Comparison of ENCODE assay signal across 33 cellular contexts in the genomic region with DNA sequence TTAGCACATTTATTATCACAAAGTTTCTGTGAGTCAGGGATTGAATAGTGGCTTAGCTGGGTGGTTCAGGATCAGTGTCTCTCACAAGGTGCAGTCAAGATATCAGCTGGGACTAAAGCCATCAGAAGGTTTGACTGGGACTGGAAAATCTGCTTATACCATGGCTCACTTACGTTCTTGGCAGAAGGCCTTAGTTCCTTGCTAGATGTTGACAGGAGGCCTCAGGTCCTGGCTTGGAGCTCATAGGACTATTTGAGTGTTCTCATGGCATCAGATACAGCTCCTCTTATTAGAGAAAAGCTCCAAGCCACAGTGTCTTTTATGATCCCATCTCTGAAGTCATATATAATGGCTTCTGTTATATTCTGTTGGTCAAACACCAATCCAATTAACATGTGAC.
"Had no signal": no experiment of that assay in that cellular context is flagged by ENCODE, and none has a peak within 500 bp of the region (broad histone marks: within the 10 kb centered on the region; RNA-seq: fewer than 3 reads in every experiment).

No MANE protein-coding gene starts in this region.

- H3K36me3 Mint-ChIP-seq: activated CD4-positive, alpha-beta memory T cell treated with anti-CD3 and anti-CD28 coated beads for 36 hours; activated CD8-positive, alpha-beta memory T cell treated with anti-CD3 and anti-CD28 coated beads, Interleukin-2, amount 10 ng/mL, durations not matched to agents 7 days and 5 days; activated naive CD4-positive, alpha-beta T cell treated with anti-CD3 and anti-CD28 coated beads, Interleukin-2, amount 50 U/mL, for 24 hours; activated naive CD8-positive, alpha-beta T cell treated with anti-CD3 and anti-CD28 coated beads for 36 hours had no signal

- H3K36me3 ChIP-seq: adrenal gland, esophagus muscularis mucosa, gastrocnemius medialis, heart left ventricle had no signal

- H3K4me3 ChIP-seq: adrenal gland, body of pancreas, esophagus muscularis mucosa, gastrocnemius medialis, heart left ventricle had no signal

- H3K27ac Mint-ChIP-seq: activated CD4-positive, alpha-beta memory T cell treated with anti-CD3 and anti-CD28 coated beads for 36 hours; activated CD4-positive, alpha-beta T cell treated with anti-CD3 and anti-CD28 coated beads for 36 hours; activated CD4-positive, alpha-beta T cell treated with anti-CD3 and anti-CD28 coated beads, Interleukin-2, amount 10 ng/mL, durations not matched to agents 24 days and 14 days; activated CD8-positive, alpha-beta memory T cell treated with anti-CD3 and anti-CD28 coated beads, Interleukin-2, amount 10 ng/mL, durations not matched to agents 7 days and 5 days; activated CD8-positive, alpha-beta T cell treated with anti-CD3 and anti-CD28 coated beads, Interleukin-2, amount 10 ng/mL, durations not matched to agents 7 days and 5 days; activated naive CD4-positive, alpha-beta T cell treated with anti-CD3 and anti-CD28 coated beads for 36 hours; activated naive CD4-positive, alpha-beta T cell treated with anti-CD3 and anti-CD28 coated beads, Interleukin-2, amount 50 U/mL, for 24 hours; activated naive CD8-positive, alpha-beta T cell treated with anti-CD3 and anti-CD28 coated beads for 36 hours; activated naive CD8-positive, alpha-beta T cell treated with anti-CD3 and anti-CD28 coated beads, Interleukin-2, amount 50 U/mL, for 24 hours; activated T-helper 1 cell treated with anti-CD3 and anti-CD28 coated beads, Interleukin-12 subunit alpha, Interleukin-12 subunit beta, Interleukin-2, Interleukin-4 antibody, amounts not matched to agents 30 ng/mL and 10 ng/mL and 1 ng/mL, durations not matched to agents 14 hours and 24 hours and 36 hours; activated T-helper 2 cell treated with anti-CD3 and anti-CD28 coated beads, Interferon-gamma antibody, Interleukin-2, Interleukin-4, amounts not matched to agents 10 μg/mL and 5 μg/mL and 100 μg/mL, durations not matched to agents 14 hours and 24 hours and 36 hours; effector memory CD8-positive, alpha-beta T cell had no signal

- H3K27me3 Mint-ChIP-seq: activated CD4-positive, alpha-beta memory T cell treated with anti-CD3 and anti-CD28 coated beads for 36 hours; activated CD4-positive, alpha-beta T cell treated with anti-CD3 and anti-CD28 coated beads for 36 hours; activated CD4-positive, alpha-beta T cell treated with anti-CD3 and anti-CD28 coated beads, Interleukin-2, amount 10 ng/mL, durations not matched to agents 24 days and 14 days; activated CD8-positive, alpha-beta memory T cell treated with anti-CD3 and anti-CD28 coated beads, Interleukin-2, amount 10 ng/mL, durations not matched to agents 7 days and 5 days; activated naive CD4-positive, alpha-beta T cell treated with anti-CD3 and anti-CD28 coated beads, Interleukin-2, amount 50 U/mL, for 24 hours; activated naive CD8-positive, alpha-beta T cell treated with anti-CD3 and anti-CD28 coated beads, Interleukin-2, amount 50 U/mL, for 24 hours; central memory CD8-positive, alpha-beta T cell; effector memory CD8-positive, alpha-beta T cell had no signal

- H3K27ac ChIP-seq: adrenal gland, body of pancreas, esophagus muscularis mucosa, foreskin keratinocyte, gastrocnemius medialis, heart left ventricle had no signal

- H3K4me1 Mint-ChIP-seq: activated CD4-positive, alpha-beta T cell treated with anti-CD3 and anti-CD28 coated beads for 36 hours; activated CD4-positive, alpha-beta T cell treated with anti-CD3 and anti-CD28 coated beads, Interleukin-2, amount 10 ng/mL, durations not matched to agents 24 days and 14 days; activated CD8-positive, alpha-beta memory T cell treated with anti-CD3 and anti-CD28 coated beads, Interleukin-2, amount 10 ng/mL, durations not matched to agents 7 days and 5 days; activated naive CD4-positive, alpha-beta T cell treated with anti-CD3 and anti-CD28 coated beads, Interleukin-2, amount 50 U/mL, for 24 hours; activated naive CD8-positive, alpha-beta T cell treated with anti-CD3 and anti-CD28 coated beads for 36 hours; activated naive CD8-positive, alpha-beta T cell treated with anti-CD3 and anti-CD28 coated beads, Interleukin-2, amount 50 U/mL, for 24 hours; central memory CD8-positive, alpha-beta T cell had no signal

- H3K9me3 ChIP-seq: adrenal gland, body of pancreas, esophagus muscularis mucosa, gastrocnemius medialis, heart left ventricle had no signal

- H3K27me3 ChIP-seq: adrenal gland, body of pancreas, esophagus muscularis mucosa, foreskin keratinocyte, gastrocnemius medialis, heart left ventricle had no signal

- DNase-seq: activated CD4-positive, alpha-beta memory T cell treated with anti-CD3 and anti-CD28 coated beads for 36 hours; activated CD4-positive, alpha-beta T cell treated with anti-CD3 and anti-CD28 coated beads for 36 hours; activated CD4-positive, alpha-beta T cell treated with anti-CD3 and anti-CD28 coated beads, Interleukin-2, amount 10 ng/mL, durations not matched to agents 24 days and 14 days; activated CD4-positive, CD25-positive, alpha-beta regulatory T cell; activated CD4-positive, CD25-positive, alpha-beta regulatory T cell treated with anti-CD3 and anti-CD28 coated beads, Interleukin-2, amount 50 U/mL, for 72 hours; activated CD8-positive, alpha-beta memory T cell treated with anti-CD3 and anti-CD28 coated beads, Interleukin-2, amount 10 ng/mL, durations not matched to agents 7 days and 5 days; activated CD8-positive, alpha-beta memory T cell treated with anti-CD3 and anti-CD28 coated beads, Interleukin-2, amount 50 U/mL, for 4 hours; activated CD8-positive, alpha-beta T cell treated with anti-CD3 and anti-CD28 coated beads, Interleukin-2, amount 10 ng/mL, durations not matched to agents 7 days and 5 days; activated effector memory CD4-positive, alpha-beta T cell treated with anti-CD3 and anti-CD28 coated beads, Interleukin-2, amount 50 U/mL, for 16 hours; activated naive CD4-positive, alpha-beta T cell treated with anti-CD3 and anti-CD28 coated beads for 36 hours; activated naive CD8-positive, alpha-beta T cell treated with anti-CD3 and anti-CD28 coated beads for 36 hours; activated naive CD8-positive, alpha-beta T cell treated with anti-CD3 and anti-CD28 coated beads, Interleukin-2, amount 50 U/mL, for 24 hours; activated T-cell treated with anti-CD3 and anti-CD28 coated beads, Interleukin-2, amount 50 U/mL, for 1 hour; activated T-cell treated with anti-CD3 and anti-CD28 coated beads, Interleukin-2, amount 50 U/mL, for 48 hours; adrenal gland; amygdala; aorta; body of pancreas; cortex of kidney; dermis blood vessel endothelial cell; effector CD4-positive, alpha-beta T cell; effector memory CD8-positive, alpha-beta T cell; erythroblast; foreskin keratinocyte; gastrocnemius medialis; glutamatergic neuron; heart left ventricle; T-helper 2 cell had no signal

- H3K9me3 Mint-ChIP-seq: activated CD4-positive, alpha-beta memory T cell treated with anti-CD3 and anti-CD28 coated beads for 36 hours; activated CD4-positive, alpha-beta T cell treated with anti-CD3 and anti-CD28 coated beads, Interleukin-2, amount 10 ng/mL, durations not matched to agents 24 days and 14 days; activated naive CD4-positive, alpha-beta T cell treated with anti-CD3 and anti-CD28 coated beads for 36 hours; activated naive CD4-positive, alpha-beta T cell treated with anti-CD3 and anti-CD28 coated beads, Interleukin-2, amount 50 U/mL, for 24 hours; activated naive CD8-positive, alpha-beta T cell treated with anti-CD3 and anti-CD28 coated beads, Interleukin-2, amount 50 U/mL, for 24 hours; activated T-helper 1 cell treated with anti-CD3 and anti-CD28 coated beads, Interleukin-12 subunit alpha, Interleukin-12 subunit beta, Interleukin-2, Interleukin-4 antibody, amounts not matched to agents 30 ng/mL and 10 ng/mL and 1 ng/mL, durations not matched to agents 14 hours and 24 hours and 36 hours; activated T-helper 2 cell treated with anti-CD3 and anti-CD28 coated beads, Interferon-gamma antibody, Interleukin-2, Interleukin-4, amounts not matched to agents 10 μg/mL and 5 μg/mL and 100 μg/mL, durations not matched to agents 14 hours and 24 hours and 36 hours; central memory CD8-positive, alpha-beta T cell had no signal

- H3K4me1 ChIP-seq: adrenal gland, body of pancreas, esophagus muscularis mucosa, foreskin keratinocyte, gastrocnemius medialis, heart left ventricle had no signal

- H3K4me3 Mint-ChIP-seq: activated CD4-positive, alpha-beta memory T cell treated with anti-CD3 and anti-CD28 coated beads for 36 hours; activated CD4-positive, alpha-beta T cell treated with anti-CD3 and anti-CD28 coated beads for 36 hours; activated CD4-positive, alpha-beta T cell treated with anti-CD3 and anti-CD28 coated beads, Interleukin-2, amount 10 ng/mL, durations not matched to agents 24 days and 14 days; activated CD8-positive, alpha-beta memory T cell treated with anti-CD3 and anti-CD28 coated beads, Interleukin-2, amount 10 ng/mL, durations not matched to agents 7 days and 5 days; activated CD8-positive, alpha-beta T cell treated with anti-CD3 and anti-CD28 coated beads, Interleukin-2, amount 10 ng/mL, durations not matched to agents 7 days and 5 days; activated naive CD4-positive, alpha-beta T cell treated with anti-CD3 and anti-CD28 coated beads for 36 hours; activated naive CD4-positive, alpha-beta T cell treated with anti-CD3 and anti-CD28 coated beads, Interleukin-2, amount 50 U/mL, for 24 hours; activated naive CD8-positive, alpha-beta T cell treated with anti-CD3 and anti-CD28 coated beads for 36 hours; activated naive CD8-positive, alpha-beta T cell treated with anti-CD3 and anti-CD28 coated beads, Interleukin-2, amount 50 U/mL, for 24 hours; activated T-helper 1 cell treated with anti-CD3 and anti-CD28 coated beads, Interleukin-12 subunit alpha, Interleukin-12 subunit beta, Interleukin-2, Interleukin-4 antibody, amounts not matched to agents 30 ng/mL and 10 ng/mL and 1 ng/mL, durations not matched to agents 14 hours and 24 hours and 36 hours; central memory CD8-positive, alpha-beta T cell; effector memory CD8-positive, alpha-beta T cell had no signal
